ENCODE assay signal across 9 cellular contexts in the genomic region with DNA sequence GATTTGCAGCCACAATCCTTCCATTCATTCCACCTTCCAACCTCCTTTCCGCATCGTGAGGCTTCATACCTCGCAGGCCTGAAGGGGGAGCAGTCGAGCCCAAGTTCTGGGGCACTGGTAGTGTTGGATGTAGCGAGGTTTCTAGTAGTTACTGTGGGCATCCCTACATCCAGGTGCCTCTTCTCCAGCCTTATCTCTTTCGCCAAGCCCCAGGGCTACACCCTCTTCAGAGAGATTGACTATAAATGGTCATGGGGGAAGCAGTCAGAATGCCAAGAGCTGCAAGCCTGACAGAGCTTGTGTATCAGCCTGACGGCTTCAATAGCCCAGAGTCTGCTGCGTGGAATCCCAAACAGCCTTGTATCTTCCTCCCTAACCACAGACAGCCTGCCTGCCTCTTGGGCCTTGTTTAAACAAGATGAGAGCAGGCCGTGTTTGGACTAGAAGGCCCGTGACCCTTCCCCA. TPM values are rescaled to one million over a fixed set of nuclear protein-coding genes. Genes with fewer than 3 reads are reported as not detected.
DNase-seq lines count a peak whose midpoint lies in the region; ATAC-seq and TF ChIP-seq lines count a peak whose summit lies in the region.
"Had no signal": no experiment of that assay in that cellular context is flagged by ENCODE, and none has a peak within 500 bp of the region (broad histone marks: within the 10 kb centered on the region; RNA-seq: fewer than 3 reads in every experiment).

No MANE protein-coding gene starts in this region.

- no peak for TF ChIP-seq POLR2A in sigmoid colon (IDR thresholded peaks at IDR 0.05)

- no peaks in the 10 kb centered on the region for H3K9me3 Mint-ChIP-seq in activated T-cell treated with anti-CD3 and anti-CD28 coated beads, Interleukin-2, amount 50 U/mL, for 24 hours
- H3K9me3 Mint-ChIP-seq: activated naive CD4-positive, alpha-beta T cell treated with anti-CD3 and anti-CD28 coated beads, Interleukin-2, amount 50 U/mL, for 72 hours had no signal

- no peaks in the 10 kb centered on the region for H3K4me1 Mint-ChIP-seq in activated T-cell treated with anti-CD3 and anti-CD28 coated beads, Interleukin-2, amount 50 U/mL, for 24 hours (ENCODE audit: low read depth)

- WGBS in sigmoid colon, 2 donors, result 49 to 58% methylated on average over 10 of the region's 10 CpGs

- TF ChIP-seq EP300 in sigmoid colon (IDR thresholded peaks at IDR 0.05), result no peak

- H3K9me3 ChIP-seq in SJSA1 (replicated peaks), result no peaks in the 10 kb centered on the region
- no peaks in the 10 kb centered on the region for H3K9me3 ChIP-seq in sigmoid colon

- H3K27me3 Mint-ChIP-seq in activated T-cell treated with anti-CD3 and anti-CD28 coated beads, Interleukin-2, amount 50 U/mL, for 24 hours, result no peaks in the 10 kb centered on the region

- no peak overlapping the region for H3K27ac ChIP-seq in SJSA1
- peak overlapping the region; percentile 68 to 83 (median 80) for H3K27ac ChIP-seq in sigmoid colon

- intact Hi-C loops in sigmoid colon (cut with DNase I), result loop anchor here (1.0 to 5.0 kb wide), 2 partner anchors 66 to 81 kb away; no protein-coding TSS in a partner anchor

- no peak overlapping the region for H3K4me3 Mint-ChIP-seq in activated T-cell treated with anti-CD3 and anti-CD28 coated beads, Interleukin-2, amount 50 U/mL, for 24 hours

- no peak overlapping the region for H3K27ac Mint-ChIP-seq in activated T-cell treated with anti-CD3 and anti-CD28 coated beads, Interleukin-2, amount 50 U/mL, for 24 hours

- H3K36me3 ChIP-seq in SJSA1 (no peaks in the 10 kb centered on the region), sigmoid colon (no peaks in the 10 kb centered on the region)

- H3K4me3 ChIP-seq in SJSA1, result no peak overlapping the region
- H3K4me3 ChIP-seq in sigmoid colon, result no peak overlapping the region

- H3K36me3 Mint-ChIP-seq in activated T-cell treated with anti-CD3 and anti-CD28 coated beads, Interleukin-2, amount 50 U/mL, for 24 hours (ENCODE audit: low read depth), result no peaks in the 10 kb centered on the region
- H3K36me3 Mint-ChIP-seq: activated naive CD4-positive, alpha-beta T cell treated with anti-CD3 and anti-CD28 coated beads, Interleukin-2, amount 50 U/mL, for 72 hours had no signal

- peak; percentile 36 for DNase-seq in activated T-cell treated with anti-CD3 and anti-CD28 coated beads, Interleukin-2, amount 50 U/mL, for 24 hours
- DNase-seq in activated T-cell treated with anti-CD3 and anti-CD28 coated beads, Interleukin-2, amount 50 U/mL, for 1 hour, result no peak
- DNase-seq in SJSA1 (ENCODE audit: low read depth in 1 of 2, low spot score in 2 of 2) (peak; percentile 44 to 48), globus pallidus (ENCODE audit: low spot score) (peak; percentile 29), sigmoid colon (peak; percentile 84), T-helper 9 cell (no peak)

- TF ChIP-seq CTCF in sigmoid colon (IDR thresholded peaks at IDR 0.05), result peak; percentile 20 to 71 (median 56)

- H3K4me1 ChIP-seq in SJSA1 (replicated peaks) (peaks cover 13% of the 10 kb centered on the region), sigmoid colon (peaks cover 0 to 74% (median 56%) of the 10 kb centered on the region in 4 donors)

- ATAC-seq in HG02885 (IDR thresholded peaks at IDR 0.05; ENCODE audit: poor library complexity, unreplicated experiment), result no peak
- ATAC-seq in GM19397 (IDR thresholded peaks at IDR 0.05; ENCODE audit: unreplicated experiment), result no peak
- ATAC-seq: activated naive CD4-positive, alpha-beta T cell treated with anti-CD3 and anti-CD28 coated beads, Interleukin-2, amount 50 U/mL, for 72 hours had no signal

- no peaks in the 10 kb centered on the region for H3K27me3 ChIP-seq in SJSA1 (replicated peaks)
- H3K27me3 ChIP-seq in sigmoid colon, result no peaks in the 10 kb centered on the region

RNA-seq across cellular contexts. Expression of a gene that starts 28.9 kb away (rescaled TPM):
- total RNA-seq in SJSA1 (2014; rRNA removed; shearing (Covaris generic)), result 21.6 and 39.6 TPM in 2 replicates
- 100 to 1,000 TPM; 104 to 180 (median 164) TPM for total RNA-seq in sigmoid colon
- 10 to 100 TPM in 1 of 3 donors, 1 to 10 TPM in 2; 1.4 to 12.1 (median 9.0) TPM for polyA plus RNA-seq in sigmoid colon

Comparison
In these comparisons a context has a peak if more than half of its experiments do, and no peak if none do; other contexts are left out.
1. DNase-seq: peak in activated T-cell treated with anti-CD3 and anti-CD28 coated beads, Interleukin-2, amount 50 U/mL, for 24 hours (single experiment), SJSA1 (2 of 2), globus pallidus (single experiment) and sigmoid colon (single experiment); none in activated T-cell treated with anti-CD3 and anti-CD28 coated beads, Interleukin-2, amount 50 U/mL, for 1 hour (single experiment) and T-helper 9 cell (single experiment).